30 cellular contexts compared by ENCODE assay signal in genomic region chr1:242876021-242876420, GRCh38.
"Had no signal": no experiment of that assay in that cellular context is flagged by ENCODE, and none has a peak within 500 bp of the region (broad histone marks: within the 10 kb centered on the region; RNA-seq: fewer than 3 reads in every experiment).

No MANE protein-coding gene starts in this region.

- ATAC-seq: activated CD8-positive, alpha-beta T cell treated with anti-CD3 and anti-CD28 coated beads for 36 hours; activated T-cell treated with anti-CD3 and anti-CD28 coated beads, Interleukin-2, amount 50 U/mL, for 72 hours; activated T-helper 17 cell treated with anti-CD3 and anti-CD28 coated beads, Interleukin-2, amount 50 U/mL, for 72 hours; K562 had no signal

- DNase-seq: activated CD4-positive, alpha-beta T cell treated with anti-CD3 and anti-CD28 coated beads, Interleukin-2, amount 10 ng/mL, durations not matched to agents 24 days and 14 days; activated CD4-positive, alpha-beta T cell treated with anti-CD3 and anti-CD28 coated beads, Interleukin-2, amount 50 U/mL, for 4 hours; activated CD8-positive, alpha-beta T cell treated with anti-CD3 and anti-CD28 coated beads for 36 hours; activated effector memory CD4-positive, alpha-beta T cell treated with anti-CD3 and anti-CD28 coated beads, Interleukin-2, amount 50 U/mL, for 16 hours; activated naive CD4-positive, alpha-beta T cell; activated naive CD4-positive, alpha-beta T cell treated with anti-CD3 and anti-CD28 coated beads, Interleukin-2, amount 50 U/mL, for 16 hours; activated naive CD8-positive, alpha-beta T cell treated with anti-CD3 and anti-CD28 coated beads for 36 hours; activated T-cell treated with anti-CD3 and anti-CD28 coated beads, Interleukin-2, amount 50 U/mL, for 1 hour; activated T-cell treated with anti-CD3 and anti-CD28 coated beads, Interleukin-2, amount 50 U/mL, for 72 hours; amniotic stem cell; aorta; brain microvascular endothelial cell; caudate nucleus; NCI-H1105; NCI-H1417 treated with DMSO at 0.1 percent for 48 hours; NCI-H187 treated with DMSO at 0.1 percent for 48 hours; NCI-H2081; NCI-H2171 treated with DMSO at 0.1 percent for 48 hours; NCI-H2227 treated with DMSO at 0.1 percent for 48 hours; NCI-H446 treated with DMSO at 0.1 percent for 48 hours; NCI-H524; NCI-H748 treated with DMSO at 0.1 percent for 48 hours; NK-92 treated with Interleukin-12 subunit alpha and Interleukin-12 subunit beta, amount 100 ng/mL, for 24 hours; PC-9; SHP77; SJCRH30; SK-N-SH had no signal

- H3K4me3 ChIP-seq: K562, PC-9, SJCRH30 had no signal

- H3K36me3 ChIP-seq: brain microvascular endothelial cell, SJCRH30 had no signal

- H3K9me2 ChIP-seq: SK-N-SH had no signal

- H3K9me3 ChIP-seq: SJCRH30, SK-N-SH had no signal

- H3K27ac ChIP-seq: brain microvascular endothelial cell, PC-9, RWPE1, SJCRH30 had no signal

- H3K4me1 ChIP-seq: SJCRH30 had no signal

- H3K9ac ChIP-seq: SK-N-SH had no signal

- H3K27me3 ChIP-seq: brain microvascular endothelial cell, SJCRH30 had no signal

- H3K4me2 ChIP-seq: PC-9, SK-N-SH had no signal

- H2AFZ ChIP-seq: PC-9 had no signal
